18 cellular contexts compared by ENCODE assay signal in genomic region chr6:56789342-56789741, GRCh38.
"Had no signal": no experiment of that assay in that cellular context is flagged by ENCODE, and none has a peak within 500 bp of the region (broad histone marks: within the 10 kb centered on the region; RNA-seq: fewer than 3 reads in every experiment).

No MANE protein-coding gene starts in this region.

- FAIRE-seq: bronchial epithelial cell, urothelium cell line had no signal

- H3K9me3 ChIP-seq: heart right ventricle, spleen, transverse colon had no signal

- H3K27me3 ChIP-seq: heart right ventricle, spleen, transverse colon had no signal

- H3K4me1 ChIP-seq: parathyroid adenoma had no signal

- H3K4me3 ChIP-seq: heart right ventricle, spleen, transverse colon had no signal

- H2AFZ ChIP-seq: parathyroid adenoma had no signal

- DNase-seq: activated CD4-positive, alpha-beta T cell treated with anti-CD3 and anti-CD28 coated beads for 4 hours; activated CD4-positive, alpha-beta T cell treated with anti-CD3 and anti-CD28 coated beads, Interleukin-2, amount 50 U/mL, for 4 hours; activated naive CD4-positive, alpha-beta T cell; activated T-cell treated with anti-CD3 and anti-CD28 coated beads for 4 hours; activated T-cell treated with anti-CD3 and anti-CD28 coated beads, Interleukin-2, amount 50 U/mL, for 72 hours; endodermal cell; heart right ventricle; midbrain; naive thymus-derived CD4-positive, alpha-beta T cell; occipital lobe; right cardiac atrium; spleen; stimulated activated naive CD4-positive, alpha-beta T cell; transverse colon had no signal

- H3K9ac ChIP-seq: parathyroid adenoma had no signal

- H3K36me3 ChIP-seq: spleen, transverse colon had no signal

- H3K27ac ChIP-seq: parathyroid adenoma, spleen, transverse colon had no signal

- ATAC-seq: activated naive CD4-positive, alpha-beta T cell treated with anti-CD3 and anti-CD28 coated beads, Interleukin-2, amount 50 U/mL, for 72 hours; activated T-cell treated with anti-CD3 and anti-CD28 coated beads, Interleukin-2, amount 50 U/mL, for 72 hours; heart right ventricle; naive thymus-derived CD4-positive, alpha-beta T cell; right cardiac atrium had no signal
